1 cellular context compared by ENCODE assay signal in the genomic region with DNA sequence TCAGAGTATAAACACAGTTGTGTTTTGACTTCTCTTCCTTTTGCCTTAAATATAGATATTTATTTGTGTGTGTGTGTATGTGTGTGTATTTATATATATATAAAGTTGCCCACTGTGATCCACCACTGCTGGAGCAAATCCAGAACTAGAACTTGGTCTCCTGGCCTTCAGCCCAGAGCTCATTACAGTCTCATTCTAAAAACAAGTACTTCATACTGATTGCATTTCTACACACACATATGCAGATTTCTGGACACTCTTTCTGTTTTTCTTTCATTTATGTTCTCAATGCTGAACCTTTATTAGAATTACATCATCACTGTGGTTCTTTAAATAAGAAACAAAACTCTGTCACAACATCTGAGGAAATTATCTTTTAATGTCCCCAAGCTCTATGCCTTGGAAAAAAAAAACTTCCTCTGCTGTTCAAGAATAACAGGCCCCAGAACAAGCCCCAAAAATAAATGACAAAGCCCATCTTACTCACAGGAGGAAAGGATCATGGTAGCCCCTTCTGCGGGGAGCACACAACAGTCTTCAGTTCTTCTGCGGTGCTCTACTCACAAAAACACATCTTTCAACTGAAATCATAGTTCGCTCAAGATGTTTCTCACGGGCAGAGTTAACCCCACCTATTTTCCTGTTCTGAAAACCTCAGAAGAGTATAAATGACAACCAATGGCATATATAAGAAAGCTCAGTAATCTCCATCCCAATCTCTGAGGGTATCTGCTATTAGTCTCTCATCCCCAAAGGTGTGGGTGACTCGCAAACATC.
TF ChIP-seq lines count a peak whose summit lies in the region.

A gene (minus strand): TSS at position 583 of the 777 bp plus-strand sequence. CDS start 80 bp downstream, at position 503.

TF ChIP-seq in GM23338, 12 proteins besides CTCF, POLR2A, EP300 and RAD21 (continued from another document):
- TF ChIP-seq, protein P1, sequence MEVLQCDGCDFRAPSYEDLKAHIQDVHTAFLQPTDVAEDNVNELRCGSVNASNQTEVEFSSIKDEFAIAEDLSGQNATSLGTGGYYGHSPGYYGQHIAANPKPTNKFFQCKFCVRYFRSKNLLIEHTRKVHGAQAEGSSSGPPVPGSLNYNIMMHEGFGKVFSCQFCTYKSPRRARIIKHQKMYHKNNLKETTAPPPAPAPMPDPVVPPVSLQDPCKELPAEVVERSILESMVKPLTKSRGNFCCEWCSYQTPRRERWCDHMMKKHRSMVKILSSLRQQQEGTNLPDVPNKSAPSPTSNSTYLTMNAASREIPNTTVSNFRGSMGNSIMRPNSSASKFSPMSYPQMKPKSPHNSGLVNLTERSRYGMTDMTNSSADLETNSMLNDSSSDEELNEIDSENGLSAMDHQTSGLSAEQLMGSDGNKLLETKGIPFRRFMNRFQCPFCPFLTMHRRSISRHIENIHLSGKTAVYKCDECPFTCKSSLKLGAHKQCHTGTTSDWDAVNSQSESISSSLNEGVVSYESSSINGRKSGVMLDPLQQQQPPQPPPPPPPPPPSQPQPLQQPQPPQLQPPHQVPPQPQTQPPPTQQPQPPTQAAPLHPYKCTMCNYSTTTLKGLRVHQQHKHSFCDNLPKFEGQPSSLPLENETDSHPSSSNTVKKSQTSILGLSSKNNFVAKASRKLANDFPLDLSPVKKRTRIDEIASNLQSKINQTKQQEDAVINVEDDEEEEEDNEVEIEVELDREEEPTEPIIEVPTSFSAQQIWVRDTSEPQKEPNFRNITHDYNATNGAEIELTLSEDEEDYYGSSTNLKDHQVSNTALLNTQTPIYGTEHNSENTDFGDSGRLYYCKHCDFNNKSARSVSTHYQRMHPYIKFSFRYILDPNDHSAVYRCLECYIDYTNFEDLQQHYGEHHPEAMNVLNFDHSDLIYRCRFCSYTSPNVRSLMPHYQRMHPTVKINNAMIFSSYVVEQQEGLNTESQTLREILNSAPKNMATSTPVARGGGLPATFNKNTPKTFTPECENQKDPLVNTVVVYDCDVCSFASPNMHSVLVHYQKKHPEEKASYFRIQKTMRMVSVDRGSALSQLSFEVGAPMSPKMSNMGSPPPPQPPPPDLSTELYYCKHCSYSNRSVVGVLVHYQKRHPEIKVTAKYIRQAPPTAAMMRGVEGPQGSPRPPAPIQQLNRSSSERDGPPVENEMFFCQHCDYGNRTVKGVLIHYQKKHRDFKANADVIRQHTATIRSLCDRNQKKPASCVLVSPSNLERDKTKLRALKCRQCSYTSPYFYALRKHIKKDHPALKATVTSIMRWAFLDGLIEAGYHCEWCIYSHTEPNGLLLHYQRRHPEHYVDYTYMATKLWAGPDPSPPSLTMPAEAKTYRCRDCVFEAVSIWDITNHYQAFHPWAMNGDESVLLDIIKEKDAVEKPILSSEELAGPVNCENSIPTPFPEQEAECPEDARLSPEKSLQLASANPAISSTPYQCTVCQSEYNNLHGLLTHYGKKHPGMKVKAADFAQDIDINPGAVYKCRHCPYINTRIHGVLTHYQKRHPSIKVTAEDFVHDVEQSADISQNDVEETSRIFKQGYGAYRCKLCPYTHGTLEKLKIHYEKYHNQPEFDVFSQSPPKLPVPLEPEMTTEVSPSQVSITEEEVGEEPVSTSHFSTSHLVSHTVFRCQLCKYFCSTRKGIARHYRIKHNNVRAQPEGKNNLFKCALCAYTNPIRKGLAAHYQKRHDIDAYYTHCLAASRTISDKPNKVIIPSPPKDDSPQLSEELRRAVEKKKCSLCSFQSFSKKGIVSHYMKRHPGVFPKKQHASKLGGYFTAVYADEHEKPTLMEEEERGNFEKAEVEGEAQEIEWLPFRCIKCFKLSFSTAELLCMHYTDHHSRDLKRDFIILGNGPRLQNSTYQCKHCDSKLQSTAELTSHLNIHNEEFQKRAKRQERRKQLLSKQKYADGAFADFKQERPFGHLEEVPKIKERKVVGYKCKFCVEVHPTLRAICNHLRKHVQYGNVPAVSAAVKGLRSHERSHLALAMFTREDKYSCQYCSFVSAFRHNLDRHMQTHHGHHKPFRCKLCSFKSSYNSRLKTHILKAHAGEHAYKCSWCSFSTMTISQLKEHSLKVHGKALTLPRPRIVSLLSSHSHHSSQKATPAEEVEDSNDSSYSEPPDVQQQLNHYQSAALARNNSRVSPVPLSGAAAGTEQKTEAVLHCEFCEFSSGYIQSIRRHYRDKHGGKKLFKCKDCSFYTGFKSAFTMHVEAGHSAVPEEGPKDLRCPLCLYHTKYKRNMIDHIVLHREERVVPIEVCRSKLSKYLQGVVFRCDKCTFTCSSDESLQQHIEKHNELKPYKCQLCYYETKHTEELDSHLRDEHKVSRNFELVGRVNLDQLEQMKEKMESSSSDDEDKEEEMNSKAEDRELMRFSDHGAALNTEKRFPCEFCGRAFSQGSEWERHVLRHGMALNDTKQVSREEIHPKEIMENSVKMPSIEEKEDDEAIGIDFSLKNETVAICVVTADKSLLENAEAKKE (CRISPR knock-in tag; IDR thresholded peaks at IDR 0.05), result no peak
- TF ChIP-seq, protein P2, sequence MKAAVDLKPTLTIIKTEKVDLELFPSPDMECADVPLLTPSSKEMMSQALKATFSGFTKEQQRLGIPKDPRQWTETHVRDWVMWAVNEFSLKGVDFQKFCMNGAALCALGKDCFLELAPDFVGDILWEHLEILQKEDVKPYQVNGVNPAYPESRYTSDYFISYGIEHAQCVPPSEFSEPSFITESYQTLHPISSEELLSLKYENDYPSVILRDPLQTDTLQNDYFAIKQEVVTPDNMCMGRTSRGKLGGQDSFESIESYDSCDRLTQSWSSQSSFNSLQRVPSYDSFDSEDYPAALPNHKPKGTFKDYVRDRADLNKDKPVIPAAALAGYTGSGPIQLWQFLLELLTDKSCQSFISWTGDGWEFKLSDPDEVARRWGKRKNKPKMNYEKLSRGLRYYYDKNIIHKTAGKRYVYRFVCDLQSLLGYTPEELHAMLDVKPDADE (IDR thresholded peaks at IDR 0.05), result no peak
- TF ChIP-seq CREB1 (CRISPR knock-in tag; IDR thresholded peaks at IDR 0.05; ENCODE audit: low read depth) (no peak), EZH2phosphoT487 (IDR thresholded peaks at IDR 0.05; ENCODE audit: unreplicated experiment) (no peak), STAT1 (IDR thresholded peaks at IDR 0.05; ENCODE audit: unreplicated experiment) (no peak)
